35 cellular contexts compared by ENCODE assay signal in genomic region chr17:58019039-58019438, GRCh38.
"Had no signal": no experiment of that assay in that cellular context is flagged by ENCODE, and none has a peak within 500 bp of the region (broad histone marks: within the 10 kb centered on the region; RNA-seq: fewer than 3 reads in every experiment).

No MANE protein-coding gene starts in this region.

- H3K9me3 Mint-ChIP-seq: activated CD4-positive, alpha-beta memory T cell treated with anti-CD3 and anti-CD28 coated beads, Interleukin-2, amount 10 ng/mL, durations not matched to agents 7 days and 5 days; activated CD4-positive, alpha-beta T cell treated with anti-CD3 and anti-CD28 coated beads, Interleukin-2, amount 10 ng/mL, durations not matched to agents 24 days and 14 days; activated naive CD4-positive, alpha-beta T cell treated with anti-CD3 and anti-CD28 coated beads, Interleukin-2, amount 10 ng/mL, durations not matched to agents 7 days and 5 days; activated naive CD8-positive, alpha-beta T cell treated with anti-CD3 and anti-CD28 coated beads for 36 hours; activated naive CD8-positive, alpha-beta T cell treated with anti-CD3 and anti-CD28 coated beads, Interleukin-2, amount 50 U/mL, for 24 hours; activated T-cell treated with anti-CD3 and anti-CD28 coated beads, Interleukin-2, amount 50 U/mL, for 24 hours; activated T-cell treated with anti-CD3 and anti-CD28 coated beads, Interleukin-2, amount 50 U/mL, for 72 hours; brain; T-cell; T-helper 2 cell treated with Interferon-gamma antibody and Interleukin-4, amounts not matched to agents 5 μg/mL and 100 μg/mL, for 36 hours had no signal

- H3K4me1 Mint-ChIP-seq: activated CD4-positive, alpha-beta memory T cell treated with anti-CD3 and anti-CD28 coated beads, Interleukin-2, amount 10 ng/mL, durations not matched to agents 7 days and 5 days; activated CD4-positive, alpha-beta T cell treated with anti-CD3 and anti-CD28 coated beads for 36 hours; activated CD4-positive, alpha-beta T cell treated with anti-CD3 and anti-CD28 coated beads, Interleukin-2, amount 10 ng/mL, durations not matched to agents 24 days and 14 days; activated naive CD4-positive, alpha-beta T cell treated with anti-CD3 and anti-CD28 coated beads, Interleukin-2, amount 10 ng/mL, durations not matched to agents 7 days and 5 days; activated naive CD8-positive, alpha-beta T cell treated with anti-CD3 and anti-CD28 coated beads for 36 hours; activated naive CD8-positive, alpha-beta T cell treated with anti-CD3 and anti-CD28 coated beads, Interleukin-2, amount 50 U/mL, for 24 hours; brain; T-cell; T-helper 17 cell had no signal

- H3K4me3 Mint-ChIP-seq: activated CD4-positive, alpha-beta memory T cell treated with anti-CD3 and anti-CD28 coated beads, Interleukin-2, amount 10 ng/mL, durations not matched to agents 7 days and 5 days; activated CD4-positive, alpha-beta T cell treated with anti-CD3 and anti-CD28 coated beads for 36 hours; activated CD4-positive, alpha-beta T cell treated with anti-CD3 and anti-CD28 coated beads, Interleukin-2, amount 10 ng/mL, durations not matched to agents 24 days and 14 days; activated naive CD4-positive, alpha-beta T cell treated with anti-CD3 and anti-CD28 coated beads, Interleukin-2, amount 10 ng/mL, durations not matched to agents 7 days and 5 days; activated naive CD8-positive, alpha-beta T cell treated with anti-CD3 and anti-CD28 coated beads for 36 hours; activated naive CD8-positive, alpha-beta T cell treated with anti-CD3 and anti-CD28 coated beads, Interleukin-2, amount 50 U/mL, for 24 hours; activated T-cell treated with anti-CD3 and anti-CD28 coated beads, Interleukin-2, amount 50 U/mL, for 24 hours; activated T-cell treated with anti-CD3 and anti-CD28 coated beads, Interleukin-2, amount 50 U/mL, for 72 hours; brain; T-cell; T-helper 17 cell; T-helper 2 cell treated with Interferon-gamma antibody and Interleukin-4, amounts not matched to agents 5 μg/mL and 100 μg/mL, for 36 hours had no signal

- H3K27ac ChIP-seq: adrenal gland, breast epithelium, cardiac muscle cell, colonic mucosa, epithelial cell of prostate, esophagus squamous epithelium, gastroesophageal sphincter had no signal

- H3K36me3 ChIP-seq: adrenal gland, breast epithelium, cardiac muscle cell, colonic mucosa, esophagus squamous epithelium, gastroesophageal sphincter had no signal

- H3K27ac Mint-ChIP-seq: activated CD4-positive, alpha-beta memory T cell treated with anti-CD3 and anti-CD28 coated beads, Interleukin-2, amount 10 ng/mL, durations not matched to agents 7 days and 5 days; activated CD4-positive, alpha-beta T cell treated with anti-CD3 and anti-CD28 coated beads for 36 hours; activated CD4-positive, alpha-beta T cell treated with anti-CD3 and anti-CD28 coated beads, Interleukin-2, amount 10 ng/mL, durations not matched to agents 24 days and 14 days; activated naive CD4-positive, alpha-beta T cell treated with anti-CD3 and anti-CD28 coated beads, Interleukin-2, amount 10 ng/mL, durations not matched to agents 7 days and 5 days; activated naive CD8-positive, alpha-beta T cell treated with anti-CD3 and anti-CD28 coated beads for 36 hours; activated naive CD8-positive, alpha-beta T cell treated with anti-CD3 and anti-CD28 coated beads, Interleukin-2, amount 50 U/mL, for 24 hours; activated T-cell treated with anti-CD3 and anti-CD28 coated beads, Interleukin-2, amount 50 U/mL, for 24 hours; activated T-cell treated with anti-CD3 and anti-CD28 coated beads, Interleukin-2, amount 50 U/mL, for 72 hours; brain; T-cell; T-helper 17 cell; T-helper 2 cell treated with Interferon-gamma antibody and Interleukin-4, amounts not matched to agents 5 μg/mL and 100 μg/mL, for 36 hours had no signal

- H3K27me3 ChIP-seq: adrenal gland, breast epithelium, cardiac muscle cell, colonic mucosa had no signal

- H3K36me3 Mint-ChIP-seq: activated naive CD4-positive, alpha-beta T cell treated with anti-CD3 and anti-CD28 coated beads, Interleukin-2, amount 10 ng/mL, durations not matched to agents 7 days and 5 days; brain; T-cell had no signal

- FAIRE-seq: endometrium, endothelial cell of umbilical vein had no signal

- DNase-seq: activated CD4-positive, alpha-beta memory T cell treated with anti-CD3 and anti-CD28 coated beads, Interleukin-2, amount 10 ng/mL, durations not matched to agents 7 days and 5 days; activated CD4-positive, alpha-beta T cell treated with anti-CD3 and anti-CD28 coated beads for 36 hours; activated CD4-positive, alpha-beta T cell treated with anti-CD3 and anti-CD28 coated beads, Interleukin-2, amount 10 ng/mL, durations not matched to agents 24 days and 14 days; activated CD4-positive, CD25-positive, alpha-beta regulatory T cell; activated CD4-positive, CD25-positive, alpha-beta regulatory T cell treated with anti-CD3 and anti-CD28 coated beads, Interleukin-2, amount 50 U/mL, for 72 hours; activated CD8-positive, alpha-beta memory T cell treated with anti-CD3 and anti-CD28 coated beads, Interleukin-2, amount 50 U/mL, for 48 hours; activated gamma-delta T cell; activated naive CD4-positive, alpha-beta T cell; activated naive CD4-positive, alpha-beta T cell treated with anti-CD3 and anti-CD28 coated beads, Interleukin-2, amount 10 ng/mL, durations not matched to agents 7 days and 5 days; activated naive CD8-positive, alpha-beta T cell treated with anti-CD3 and anti-CD28 coated beads for 36 hours; activated naive CD8-positive, alpha-beta T cell treated with anti-CD3 and anti-CD28 coated beads, Interleukin-2, amount 50 U/mL, for 24 hours; activated T-cell treated with anti-CD3 and anti-CD28 coated beads for 4 hours; activated T-cell treated with anti-CD3 and anti-CD28 coated beads, Interleukin-2, amount 50 U/mL, for 24 hours; activated T-cell treated with anti-CD3 and anti-CD28 coated beads, Interleukin-2, amount 50 U/mL, for 72 hours; adrenal gland; amygdala; aorta; central memory CD4-positive, alpha-beta T cell; cerebellar nuclear complex; colonic mucosa; effector CD8-positive, alpha-beta T cell; esophagus squamous epithelium; foreskin melanocyte; head of caudate nucleus; T-cell; T-helper 17 cell; T1000 had no signal

- H3K4me3 ChIP-seq: adrenal gland, breast epithelium, cardiac muscle cell, colonic mucosa, esophagus squamous epithelium, gastroesophageal sphincter had no signal

- H3K27me3 Mint-ChIP-seq: brain had no signal

- H3K9me3 ChIP-seq: adrenal gland, breast epithelium, colonic mucosa, esophagus squamous epithelium, gastroesophageal sphincter had no signal

- H3K4me1 ChIP-seq: adrenal gland, breast epithelium, colonic mucosa, gastroesophageal sphincter had no signal

- ATAC-seq: activated CD4-positive, alpha-beta T cell treated with anti-CD3 and anti-CD28 coated beads for 36 hours; activated naive CD8-positive, alpha-beta T cell treated with anti-CD3 and anti-CD28 coated beads, Interleukin-2, amount 50 U/mL, for 24 hours; activated T-cell treated with anti-CD3 and anti-CD28 coated beads, Interleukin-2, amount 50 U/mL, for 72 hours; gastroesophageal sphincter; T-cell; T-helper 17 cell had no signal
